1 cellular context compared by ENCODE assay signal in the genomic region with DNA sequence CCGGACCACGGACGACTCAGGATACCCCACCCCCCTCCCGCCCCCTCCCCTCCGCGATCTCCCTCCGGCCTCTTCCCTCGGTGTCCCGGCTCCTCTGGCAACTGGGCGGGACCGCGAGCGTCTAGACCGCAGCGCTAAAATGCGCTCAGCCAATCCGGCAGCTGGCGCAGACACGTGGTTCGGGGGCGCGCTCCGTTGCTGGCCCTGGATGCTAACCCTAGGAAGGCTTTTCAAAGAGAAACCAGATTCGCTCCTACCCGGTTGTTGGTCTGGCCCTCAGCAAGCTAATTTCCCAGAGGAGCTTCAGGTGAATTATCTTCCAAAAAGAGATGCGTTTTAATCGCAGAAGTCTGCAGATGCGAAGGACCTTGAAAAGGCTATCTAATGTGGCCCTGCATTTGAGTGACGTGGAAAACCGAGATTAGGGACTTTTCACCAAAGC.
TF ChIP-seq lines count a peak whose summit lies in the region.

A gene with protein sequence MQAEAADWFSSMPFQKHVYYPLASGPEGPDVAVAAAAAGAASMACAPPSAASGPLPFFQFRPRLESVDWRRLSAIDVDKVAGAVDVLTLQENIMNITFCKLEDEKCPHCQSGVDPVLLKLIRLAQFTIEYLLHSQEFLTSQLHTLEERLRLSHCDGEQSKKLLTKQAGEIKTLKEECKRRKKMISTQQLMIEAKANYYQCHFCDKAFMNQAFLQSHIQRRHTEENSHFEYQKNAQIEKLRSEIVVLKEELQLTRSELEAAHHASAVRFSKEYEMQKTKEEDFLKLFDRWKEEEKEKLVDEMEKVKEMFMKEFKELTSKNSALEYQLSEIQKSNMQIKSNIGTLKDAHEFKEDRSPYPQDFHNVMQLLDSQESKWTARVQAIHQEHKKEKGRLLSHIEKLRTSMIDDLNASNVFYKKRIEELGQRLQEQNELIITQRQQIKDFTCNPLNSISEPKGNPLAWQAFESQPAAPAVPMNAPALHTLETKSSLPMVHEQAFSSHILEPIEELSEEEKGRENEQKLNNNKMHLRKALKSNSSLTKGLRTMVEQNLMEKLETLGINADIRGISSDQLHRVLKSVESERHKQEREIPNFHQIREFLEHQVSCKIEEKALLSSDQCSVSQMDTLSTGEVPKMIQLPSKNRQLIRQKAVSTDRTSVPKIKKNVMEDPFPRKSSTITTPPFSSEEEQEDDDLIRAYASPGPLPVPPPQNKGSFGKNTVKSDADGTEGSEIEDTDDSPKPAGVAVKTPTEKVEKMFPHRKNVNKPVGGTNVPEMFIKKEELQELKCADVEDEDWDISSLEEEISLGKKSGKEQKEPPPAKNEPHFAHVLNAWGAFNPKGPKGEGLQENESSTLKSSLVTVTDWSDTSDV (minus strand): TSS at position 96 of the 442 bp plus-strand sequence. CDS start 2,677 bp downstream, outside the sequence.

TF ChIP-seq in IMR-90, 13 proteins besides CTCF, POLR2A, EP300 and RAD21 (continued from another document):
- TF ChIP-seq SMC3 (IDR thresholded peaks at IDR 0.05; ENCODE audit: low read depth, low read length) = no peak
- no peak for TF ChIP-seq NFE2L2 (IDR thresholded peaks at IDR 0.05; ENCODE audit: low read depth, low read length)
- TF ChIP-seq RCOR1 (IDR thresholded peaks at IDR 0.05; ENCODE audit: insufficient replicate concordance, low read length) = no peak
- TF ChIP-seq BHLHE40 (IDR thresholded peaks at IDR 0.05; ENCODE audit: low read depth, low read length) = no peak
- no peak for TF ChIP-seq MAZ (IDR thresholded peaks at IDR 0.05; ENCODE audit: borderline replicate concordance, low read depth, low read length)
- TF ChIP-seq, protein P1, sequence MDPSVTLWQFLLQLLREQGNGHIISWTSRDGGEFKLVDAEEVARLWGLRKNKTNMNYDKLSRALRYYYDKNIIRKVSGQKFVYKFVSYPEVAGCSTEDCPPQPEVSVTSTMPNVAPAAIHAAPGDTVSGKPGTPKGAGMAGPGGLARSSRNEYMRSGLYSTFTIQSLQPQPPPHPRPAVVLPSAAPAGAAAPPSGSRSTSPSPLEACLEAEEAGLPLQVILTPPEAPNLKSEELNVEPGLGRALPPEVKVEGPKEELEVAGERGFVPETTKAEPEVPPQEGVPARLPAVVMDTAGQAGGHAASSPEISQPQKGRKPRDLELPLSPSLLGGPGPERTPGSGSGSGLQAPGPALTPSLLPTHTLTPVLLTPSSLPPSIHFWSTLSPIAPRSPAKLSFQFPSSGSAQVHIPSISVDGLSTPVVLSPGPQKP (IDR thresholded peaks at IDR 0.05; ENCODE audit: borderline replicate concordance, low read depth, low read length) = no peak
- no peak for TF ChIP-seq CEBPB (IDR thresholded peaks at IDR 0.05; ENCODE audit: low read depth, low read length)
- TF ChIP-seq USF2 (IDR thresholded peaks at IDR 0.05; ENCODE audit: low read depth, low read length) = peak; percentile 90
- TF ChIP-seq RFX5 (IDR thresholded peaks at IDR 0.05; ENCODE audit: low read depth, low read length) = peak; percentile 35; the same call in 1 of the 2 replicates
- TF ChIP-seq CHD1 (IDR thresholded peaks at IDR 0.05; ENCODE audit: low read depth, low read length) = no peak
